In the genomic region with DNA sequence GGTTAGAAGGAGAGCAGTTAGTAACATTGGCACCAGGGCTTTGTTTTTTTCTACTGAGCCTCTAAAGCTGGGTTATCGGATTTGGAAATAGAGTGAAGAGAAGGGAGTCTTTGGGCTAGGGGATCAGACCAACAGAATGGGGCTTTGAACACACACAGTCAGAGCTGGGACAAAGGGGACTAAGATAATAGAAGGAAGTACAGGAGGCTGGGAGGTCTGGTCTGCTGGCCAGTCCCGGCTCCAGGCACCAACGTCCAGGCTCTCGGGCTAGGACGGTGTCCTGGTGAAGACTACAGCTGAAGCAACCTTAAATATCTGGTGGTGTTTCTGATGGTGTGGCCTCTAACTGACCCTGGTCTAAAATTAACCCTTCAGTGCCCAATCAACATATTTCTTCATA, we compare ENCODE assay signal across 21 cellular contexts. TPM values are rescaled to one million over a fixed set of nuclear protein-coding genes. Genes with fewer than 3 reads are reported as not detected.
"Had no signal": no experiment of that assay in that cellular context is flagged by ENCODE, and none has a peak within 500 bp of the region (broad histone marks: within the 10 kb centered on the region; RNA-seq: fewer than 3 reads in every experiment).

No MANE protein-coding gene starts in this region.

- H3K36me3 ChIP-seq: gastrocnemius medialis, spleen, upper lobe of left lung had no signal

- H3K27me3 ChIP-seq: gastrocnemius medialis, hepatocyte, spleen, testis, upper lobe of left lung had no signal

- H3K9me3 ChIP-seq: gastrocnemius medialis, spleen, testis, upper lobe of left lung had no signal

- H3K4me3 ChIP-seq: gastrocnemius medialis, hepatocyte, spleen, testis, upper lobe of left lung had no signal

- H3K79me2 ChIP-seq: hepatocyte had no signal

- H3K4me1 ChIP-seq: spleen had no signal

- H3K27ac ChIP-seq: gastrocnemius medialis, hepatocyte, spleen, testis, upper lobe of left lung had no signal

- H2AFZ ChIP-seq: hepatocyte had no signal

- H3K4me2 ChIP-seq: hepatocyte had no signal

- ATAC-seq: activated CD8-positive, alpha-beta memory T cell treated with anti-CD3 and anti-CD28 coated beads, Interleukin-2, amount 10 ng/mL, durations not matched to agents 7 days and 5 days; activated CD8-positive, alpha-beta T cell treated with anti-CD3 and anti-CD28 coated beads, Interleukin-2, amount 10 ng/mL, durations not matched to agents 7 days and 5 days; gastrocnemius medialis; left ventricle myocardium superior; naive thymus-derived CD4-positive, alpha-beta T cell; right cardiac atrium had no signal

- DNase-seq: activated B cell treated with CpG ODN at 0.5 μM for 24 hours; activated CD8-positive, alpha-beta memory T cell treated with anti-CD3 and anti-CD28 coated beads, Interleukin-2, amount 10 ng/mL, durations not matched to agents 7 days and 5 days; activated CD8-positive, alpha-beta T cell treated with anti-CD3 and anti-CD28 coated beads, Interleukin-2, amount 10 ng/mL, durations not matched to agents 7 days and 5 days; activated effector memory CD4-positive, alpha-beta T cell treated with Interleukin-2 at 50 U/mL for 16 hours; activated naive CD4-positive, alpha-beta T cell treated with Interleukin-2 at 50 U/mL for 16 hours; anterior cingulate cortex; effector CD8-positive, alpha-beta T cell; gastrocnemius medialis; islet precursor cell; left ventricle myocardium superior; midbrain; naive thymus-derived CD4-positive, alpha-beta T cell; right cardiac atrium; spleen; stimulated activated naive CD4-positive, alpha-beta T cell; T-helper 2 cell; testis had no signal

RNA-seq across cellular contexts. Expression of a gene that starts 57.5 kb away (rescaled TPM):
- total RNA-seq: activated B cell treated with CpG ODN at 0.5 μM for 24 hours; activated CD8-positive, alpha-beta memory T cell treated with anti-CD3 and anti-CD28 coated beads, Interleukin-2, amount 10 ng/mL, durations not matched to agents 7 days and 5 days; activated CD8-positive, alpha-beta T cell treated with anti-CD3 and anti-CD28 coated beads, Interleukin-2, amount 10 ng/mL, durations not matched to agents 7 days and 5 days; bronchial epithelial cell; left ventricle myocardium superior; spleen had no signal
- polyA plus RNA-seq: naive thymus-derived CD4-positive, alpha-beta T cell; neural cell; spleen had no signal
